ENCODE assay signal across 1 cellular context in genomic region chr19:2944775-2945574, GRCh38.
A peak's percentile ranks its signal among the peaks of the same experiment; 100 is the strongest.
TF ChIP-seq lines count a peak whose summit lies in the region.

Gene ZNF77, minus strand, starts transcription at chr19:2944971. Its CDS starts 131 bp downstream, at chr19:2944840.

TF ChIP-seq in WTC11, 78 proteins besides CTCF, POLR2A, EP300 and RAD21 (continued from another document and continues in another):
- TF ChIP-seq STAT6 (CRISPR knock-in tag; conservative IDR thresholded peaks at IDR 0.05; ENCODE audit: low read depth) (no peak), NR3C1 (CRISPR knock-in tag; conservative IDR thresholded peaks at IDR 0.05; ENCODE audit: low read depth) (no peak), TEAD1 (CRISPR knock-in tag; IDR thresholded peaks at IDR 0.05) (peak; percentile 58; the same call in 1 of the 2 replicates), ZNF281 (CRISPR knock-in tag; IDR thresholded peaks at IDR 0.05) (no peak), ZNF232 (CRISPR knock-in tag; IDR thresholded peaks at IDR 0.05) (0 out of 2 replicates have a peak, but pooled peaks have one; percentile 56), GRHL2 (CRISPR knock-in tag; IDR thresholded peaks at IDR 0.05; ENCODE audit: insufficient replicate concordance, severe bottlenecking) (no peak), HMGXB4 (CRISPR knock-in tag; IDR thresholded peaks at IDR 0.05) (0 out of 2 replicates have a peak, but pooled peaks have one; percentile 87), MXD4 (CRISPR knock-in tag; IDR thresholded peaks at IDR 0.05; ENCODE audit: borderline replicate concordance) (0 out of 2 replicates have a peak, but pooled peaks have one; percentile 60), OVOL2 (CRISPR knock-in tag; IDR thresholded peaks at IDR 0.05; ENCODE audit: borderline replicate concordance) (no peak), TCF7 (CRISPR knock-in tag; IDR thresholded peaks at IDR 0.05; ENCODE audit: low read depth) (no peak), ZNF396 (CRISPR knock-in tag; IDR thresholded peaks at IDR 0.05; ENCODE audit: borderline replicate concordance) (no peak), ELF4 (CRISPR knock-in tag; IDR thresholded peaks at IDR 0.05; ENCODE audit: low read depth) (no peak), TEAD4 (CRISPR knock-in tag; IDR thresholded peaks at IDR 0.05) (no peak), AR (CRISPR knock-in tag; IDR thresholded peaks at IDR 0.05) (peak; percentile 83; the same call in 1 of the 2 replicates), JUN (CRISPR knock-in tag; IDR thresholded peaks at IDR 0.05) (no peak), ZMAT4 (CRISPR knock-in tag; IDR thresholded peaks at IDR 0.05) (no peak), GABPB1 (CRISPR knock-in tag; IDR thresholded peaks at IDR 0.05) (no peak), ZNF219 (CRISPR knock-in tag; IDR thresholded peaks at IDR 0.05; ENCODE audit: borderline replicate concordance) (no peak), ZNF512 (CRISPR knock-in tag; IDR thresholded peaks at IDR 0.05; ENCODE audit: borderline replicate concordance) (no peak), USF1 (CRISPR knock-in tag; IDR thresholded peaks at IDR 0.05) (peak; percentile 11; the same call in 1 of the 2 replicates), ZBTB21 (CRISPR knock-in tag; IDR thresholded peaks at IDR 0.05; ENCODE audit: borderline replicate concordance) (peak; percentile 41; the same call in 1 of the 2 replicates), SP1 (CRISPR knock-in tag; conservative IDR thresholded peaks at IDR 0.05) (peak; percentile 85), RELA (CRISPR knock-in tag; IDR thresholded peaks at IDR 0.05; ENCODE audit: borderline replicate concordance) (no peak), PRRX2 (CRISPR knock-in tag; IDR thresholded peaks at IDR 0.05) (peak; percentile 52; the same call in 1 of the 2 replicates), ERG (CRISPR knock-in tag; IDR thresholded peaks at IDR 0.05) (0 out of 2 replicates have a peak, but pooled peaks have one; percentile 41), ZNF416 (CRISPR knock-in tag; IDR thresholded peaks at IDR 0.05) (0 out of 2 replicates have a peak, but pooled peaks have one; percentile 72), FOXP1 (CRISPR knock-in tag; IDR thresholded peaks at IDR 0.05; ENCODE audit: borderline replicate concordance) (no peak), ZNF121 (CRISPR knock-in tag; IDR thresholded peaks at IDR 0.05) (no peak), FOXP4 (CRISPR knock-in tag; IDR thresholded peaks at IDR 0.05) (no peak), ZSCAN18 (CRISPR knock-in tag; IDR thresholded peaks at IDR 0.05) (no peak), SOX15 (CRISPR knock-in tag; IDR thresholded peaks at IDR 0.05) (no peak), AFF4 (CRISPR knock-in tag; IDR thresholded peaks at IDR 0.05; ENCODE audit: borderline replicate concordance) (no peak), CBFB (CRISPR knock-in tag; IDR thresholded peaks at IDR 0.05; ENCODE audit: low read depth) (0 out of 2 replicates have a peak, but pooled peaks have one; percentile 24), NFE2L1 (CRISPR knock-in tag; IDR thresholded peaks at IDR 0.05) (no peak)
